ENCODE assay signal across 8 cellular contexts in genomic region chr11:33891714-33892327, GRCh38. TPM values are rescaled to one million over a fixed set of nuclear protein-coding genes. Genes with fewer than 3 reads are reported as not detected.
A peak's percentile ranks its signal among the peaks of the same experiment; 100 is the strongest.
DNase-seq lines count a peak whose midpoint lies in the region; ATAC-seq and TF ChIP-seq lines count a peak whose summit lies in the region.

LMO2 (minus strand) TSS chr11:33892076; CDS start chr11:33869716, 22,360 bp downstream.

- H3K27me3 ChIP-seq in smooth muscle cell (ENCODE audit: low read depth) (no peaks in the 10 kb centered on the region), SK-N-SH (ENCODE audit: insufficient read depth) (no peaks in the 10 kb centered on the region; the same call in 1 of the 2 replicates)

- no peak within 1 kb of the TSS for H3K4me3 Mint-ChIP-seq in endothelial cell (ENCODE audit: unreplicated experiment)

- H3K27me3 Mint-ChIP-seq in endothelial cell (ENCODE audit: unreplicated experiment): peaks cover 6% of the 10 kb centered on the region

- no peaks in the 10 kb centered on the region for H3F3A ChIP-seq in smooth muscle cell (ENCODE audit: low read depth)
- no peaks in the 10 kb centered on the region for H3F3A ChIP-seq in SK-N-SH (replicated peaks; ENCODE audit: insufficient read depth)

- no peaks in the 10 kb centered on the region for H3K79me2 ChIP-seq in smooth muscle cell (ENCODE audit: low read depth)
- H3K79me2 ChIP-seq in SK-N-SH (ENCODE audit: insufficient read depth): no peaks in the 10 kb centered on the region

- TF ChIP-seq EP300 in SK-N-SH (IDR thresholded peaks at IDR 0.05; ENCODE audit: borderline replicate concordance in 1 of 2, low read depth in 1 of 2, low read length in 1 of 2): no peak

- H3K9me2 ChIP-seq in SK-N-SH: no peaks in the 10 kb centered on the region

- POLR2A ChIA-PET in SK-N-SH (lab: Yijun Ruan, JAX): no interaction called here

- no peak for TF ChIP-seq RAD21 in SK-N-SH (IDR thresholded peaks at IDR 0.05; ENCODE audit: low read length)

- no peak within 1 kb of the TSS for H2AFZ ChIP-seq in smooth muscle cell (ENCODE audit: low read depth)
- H2AFZ ChIP-seq in SK-N-SH (ENCODE audit: low read depth): no peak within 1 kb of the TSS

- peaks cover 24% of the 10 kb centered on the region for H3K4me1 Mint-ChIP-seq in endothelial cell (ENCODE audit: unreplicated experiment)

- WGBS in smooth muscle cell (ENCODE audit: low lambda C conversion rate): 76% methylated on average over 9 of the region's 9 CpGs
- 66% methylated on average over 8 of the region's 9 CpGs for WGBS in SK-N-SH (ENCODE audit: low lambda C conversion rate)

- H3K36me3 Mint-ChIP-seq in endothelial cell (ENCODE audit: low read depth, unreplicated experiment): no peaks in the 10 kb centered on the region

- H4K20me1 ChIP-seq in smooth muscle cell (ENCODE audit: low read depth) (no peaks in the 10 kb centered on the region), SK-N-SH (ENCODE audit: insufficient read depth) (no peaks in the 10 kb centered on the region)

- H3K9me3 ChIP-seq in smooth muscle cell (replicated peaks; ENCODE audit: low read depth): no peaks in the 10 kb centered on the region
- H3K9me3 ChIP-seq in SK-N-SH: no peaks in the 10 kb centered on the region

- CTCF ChIA-PET in SK-N-SH (lab: Yijun Ruan, JAX): no interaction called here

- ATAC-seq in HG03432 (IDR thresholded peaks at IDR 0.05; ENCODE audit: unreplicated experiment): peak; percentile 20
- no peak for ATAC-seq in GM21528 (IDR thresholded peaks at IDR 0.05; ENCODE audit: low FRiP score, unreplicated experiment)

- H3K27ac ChIP-seq in smooth muscle cell (ENCODE audit: low read depth) (no peak within 1 kb of the TSS), SK-N-SH (ENCODE audit: low read depth in 2 of 2, low read length in 1 of 2) (no peak within 1 kb of the TSS)

- H3K9me3 Mint-ChIP-seq in endothelial cell (ENCODE audit: unreplicated experiment): no peaks in the 10 kb centered on the region

- no peak within 1 kb of the TSS for H3K9ac ChIP-seq in smooth muscle cell (ENCODE audit: low read depth)
- H3K9ac ChIP-seq in SK-N-SH: no peak within 1 kb of the TSS

- H3K4me1 ChIP-seq in smooth muscle cell (ENCODE audit: low read depth) (peaks cover 21% of the 10 kb centered on the region), SK-N-SH (ENCODE audit: control insufficient read depth in 1 of 2, insufficient read depth in 2 of 2, low read depth in 1 of 2, low read length in 1 of 2) (peaks cover 0 to 26% of the 10 kb centered on the region in 2 experiments; a peak in 1 of 4 replicates)

- H3K4me2 ChIP-seq in smooth muscle cell (peak within 1 kb of the TSS; percentile 27), SK-N-SH (no peak within 1 kb of the TSS)

- H3K27ac Mint-ChIP-seq in endothelial cell (ENCODE audit: unreplicated experiment): no peak within 1 kb of the TSS

- TF ChIP-seq CTCF in endothelial cell (IDR thresholded peaks at IDR 0.05; ENCODE audit: unreplicated experiment): no peak
- no peak for TF ChIP-seq CTCF in smooth muscle cell (IDR thresholded peaks at IDR 0.05; ENCODE audit: borderline replicate concordance, insufficient read depth, poor library complexity, severe bottlenecking)
- no peak for TF ChIP-seq CTCF in SK-N-SH (IDR thresholded peaks at IDR 0.05)

- H3K36me3 ChIP-seq in smooth muscle cell (ENCODE audit: low read depth) (no peaks in the 10 kb centered on the region), SK-N-SH (replicated peaks in 1 of 2; ENCODE audit: control insufficient read depth in 1 of 2, insufficient read depth in 2 of 2, low read length in 1 of 2) (no peaks in the 10 kb centered on the region)

- peak; percentile 35 to 63 for DNase-seq in NCI-H524 (lab: John Stamatoyannopoulos, UW)
- DNase-seq in endothelial cell (ENCODE audit: low spot score): no peak
- no peak for DNase-seq in smooth muscle cell (lab: John Stamatoyannopoulos, UW; ENCODE audit: unreplicated experiment)
- no peak for DNase-seq in SK-N-SH
- no peak for DNase-seq in iPS-NIHi7 (ENCODE audit: extremely low spot score)
- DNase-seq in SW 1271 (lab: John Stamatoyannopoulos, UW): no peak

- no peak within 1 kb of the TSS for H3K4me3 ChIP-seq in smooth muscle cell
- H3K4me3 ChIP-seq in SK-N-SH (ENCODE audit: low read depth in 2 of 2, low read length in 1 of 2): no peak within 1 kb of the TSS

TF ChIP-seq in SK-N-SH, 30 proteins besides CTCF, POLR2A, EP300 and RAD21:
- no peak for TF ChIP-seq GATA2 (CRISPR knock-in tag; IDR thresholded peaks at IDR 0.05)
- TF ChIP-seq RXRA (IDR thresholded peaks at IDR 0.05; ENCODE audit: borderline replicate concordance, low read depth): no peak
- no peak for TF ChIP-seq FOXJ3 (CRISPR knock-in tag; IDR thresholded peaks at IDR 0.05)
- no peak for TF ChIP-seq PBX3 (IDR thresholded peaks at IDR 0.05)
- TF ChIP-seq RFX5 (IDR thresholded peaks at IDR 0.05; ENCODE audit: low read length): no peak
- no peak for TF ChIP-seq JUND (IDR thresholded peaks at IDR 0.05)
- no peak for TF ChIP-seq USF2 (IDR thresholded peaks at IDR 0.05; ENCODE audit: borderline replicate concordance, low read depth, low read length)

RNA-seq across cellular contexts. Expression of gene LMO2, which starts in this region (rescaled TPM):
- total RNA-seq in endothelial cell (ENCODE audit: unreplicated experiment) (223 TPM), smooth muscle cell (1.8 and 2.7 TPM in 2 replicates)
- polyA plus RNA-seq in smooth muscle cell (3.8 and 5.8 TPM in 2 replicates), SK-N-SH (2012; rRNA removed) (0.05 TPM in 2 replicates)
- polyA plus RNA-seq in SK-N-SH (2012; cell fraction: cytosol; rRNA removed): 0.03 and 0.04 TPM in 2 replicates
- polyA plus RNA-seq in SK-N-SH (2012; cell fraction: nucleus; rRNA removed): not detected in 2 replicates

Comparison
In these comparisons a context has a peak if more than half of its experiments do, and no peak if none do; other contexts are left out.
1. RNA of gene LMO2 (total RNA-seq): 223 TPM in endothelial cell (single experiment); 1.8 to 2.7 TPM in smooth muscle cell; every median in the first group is over 10 times any median in the second.
2. DNase-seq: peak in NCI-H524 (2 of 2); none in endothelial cell (single experiment), smooth muscle cell (single experiment), SK-N-SH (single experiment), iPS-NIHi7 (single experiment) and SW 1271 (0 of 2).